Comparison of ENCODE assay signal across 8 cellular contexts in the genomic region with DNA sequence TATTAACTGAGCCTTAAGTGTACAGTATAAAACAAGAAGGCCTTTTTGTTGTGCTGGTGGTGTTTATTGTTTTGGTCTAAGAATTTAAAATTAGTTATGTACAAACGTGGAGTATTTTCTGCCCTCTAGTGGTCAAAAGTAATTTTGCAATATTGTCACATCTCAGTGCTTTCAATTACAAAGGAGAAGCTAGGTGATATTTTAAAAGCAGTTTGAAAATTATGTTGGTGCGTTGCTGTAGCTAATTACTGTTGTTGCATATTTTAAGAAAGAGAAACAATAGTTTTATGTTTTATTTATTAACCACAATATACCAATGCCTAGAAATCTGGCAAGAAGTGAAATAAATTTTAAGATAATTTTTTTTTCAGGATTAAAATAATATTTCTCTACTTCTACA. TPM values are rescaled to one million over a fixed set of nuclear protein-coding genes. Genes with fewer than 3 reads are reported as not detected.
DNase-seq lines count a peak whose midpoint lies in the region; ATAC-seq, FAIRE-seq and TF ChIP-seq lines count a peak whose summit lies in the region.

No MANE protein-coding gene starts in this region.

- no peak overlapping the region for H2AFZ ChIP-seq in HepG2 (ENCODE audit: low read length)

- peaks cover 0 to 19% of the 10 kb centered on the region in 2 experiments; a peak in 3 of 5 replicates for H3K27me3 ChIP-seq in HepG2 (ENCODE audit: control insufficient read depth in 1 of 2, insufficient read depth in 2 of 2, low read length in 2 of 2)

- peak; percentile 41 to 52 for DNase-seq in AML-193 (lab: John Stamatoyannopoulos, UW)
- peak; percentile 73 for DNase-seq in NCI-H2227 (lab: John Stamatoyannopoulos, UW; ENCODE audit: unreplicated experiment)
- peak; percentile 39 for DNase-seq in HepG2 (ENCODE audit: low spot score)
- no peak for DNase-seq in activated gamma-delta T cell treated with Interleukin-2 at 50 U/mL for 16 hours
- DNase-seq in COLO668 (lab: John Stamatoyannopoulos, UW; ENCODE audit: unreplicated experiment), result no peak
- no peak for DNase-seq in NK-92 (lab: John Stamatoyannopoulos, UW; ENCODE audit: unreplicated experiment)

- WGBS in HepG2 (ENCODE audit: low lambda C conversion rate), result 0% methylated on average over 2 of the region's 2 CpGs

- TF ChIP-seq CTCF in brain (conservative IDR thresholded peaks at IDR 0.05) (peak; percentile 69 to 83), HepG2 (CRISPR knock-in tag; IDR thresholded peaks at IDR 0.05) (peak; percentile 58)

- H3K4me2 ChIP-seq in HepG2 (ENCODE audit: low read depth, low read length), result no peak overlapping the region

- peaks cover 9% of the 10 kb centered on the region for H3K27me3 Mint-ChIP-seq in brain

- no peaks in the 10 kb centered on the region for H3K36me3 ChIP-seq in HepG2 (replicated peaks in 1 of 2; ENCODE audit: control insufficient read depth in 1 of 2, insufficient read depth in 2 of 2, low read length in 2 of 2)

- no peaks in the 10 kb centered on the region for H3K9me3 ChIP-seq in HepG2 (ENCODE audit: low read length)

- no peaks in the 10 kb centered on the region for H3K4me1 ChIP-seq in HepG2 (ENCODE audit: insufficient read depth, low read length)

- H3K36me3 Mint-ChIP-seq in brain, result no peaks in the 10 kb centered on the region

- no peak overlapping the region for H3K27ac Mint-ChIP-seq in brain

- H4K20me1 ChIP-seq in HepG2 (ENCODE audit: insufficient read depth, low read length), result no peaks in the 10 kb centered on the region

- no peak for TF ChIP-seq EP300 in HepG2 (IDR thresholded peaks at IDR 0.05; ENCODE audit: low read depth in 2 of 2, low read length in 2 of 2)
- no peak for TF ChIP-seq EP300 in HepG2 (CRISPR knock-in tag; IDR thresholded peaks at IDR 0.05; ENCODE audit: borderline replicate concordance)

- TF ChIP-seq RAD21 in HepG2 (CRISPR knock-in tag; IDR thresholded peaks at IDR 0.05), result no peak

- H3K9me3 Mint-ChIP-seq in brain, result peaks cover 0 to 3% (median 0%) of the 10 kb centered on the region in 5 experiments

- in situ Hi-C loops in HepG2 (cut with HindIII; ENCODE audit: extremely low pct_ligation_motif_present, low pct_unique_long_range_greater_than_20kb), result no loop called here

- H3K27ac ChIP-seq in HepG2 (ENCODE audit: extremely low read length, insufficient read depth, low read length), result no peak overlapping the region

- no TSS peak for BruUV-seq in HepG2 (replicated peaks; lab: Mats Ljungman, UMichigan)

- H3K4me1 Mint-ChIP-seq in brain, result peaks cover 12% of the 10 kb centered on the region

- no peaks in the 10 kb centered on the region for H3K79me2 ChIP-seq in HepG2 (ENCODE audit: insufficient read depth, low read length)

- H3K4me3 Mint-ChIP-seq in brain, result no peak overlapping the region

- intact Hi-C loops in HepG2 (cut with micrococcal nuclease; ENCODE audit: unreplicated experiment), result loop anchor here (1.0 kb wide), 1 partner anchor 37 kb away; a partner anchor contains a TSS

- no peak overlapping the region for H3K4me3 ChIP-seq in HepG2 (replicated peaks in 1 of 3; ENCODE audit: insufficient read depth in 1 of 3, low read depth in 2 of 3, low read length in 3 of 3)

- FAIRE-seq in HepG2 (lab: Jason Lieb, UNC), result no peak

- TF ChIP-seq POLR2A in HepG2 (IDR thresholded peaks at IDR 0.05; ENCODE audit: insufficient read depth in 1 of 2, low read depth in 2 of 2, low read length in 2 of 2), result no peak

- ATAC-seq in GM21526 (IDR thresholded peaks at IDR 0.05; ENCODE audit: low FRiP score, unreplicated experiment) (peak; percentile 56), HepG2 (no peak)

- CTCF ChIA-PET in HepG2 (lab: Yijun Ruan, JAX; ENCODE audit: low intra/inter-chr PET ratio, low total read pairs), result interaction anchor here (0.6 to 1.3 kb wide), 2 partner anchors 37 to 173 kb away, joined by 3 to 6 read pairs; a partner anchor contains a TSS

- no peak overlapping the region for H3K9ac ChIP-seq in HepG2 (ENCODE audit: insufficient read depth, low read depth, low read length)

- POLR2A ChIA-PET in HepG2 (lab: Yijun Ruan, JAX), result no interaction called here

TF ChIP-seq in HepG2, 621 proteins besides CTCF, POLR2A, EP300 and RAD21 (continues in another document):
- TF ChIP-seq FOXK1 (CRISPR knock-in tag; IDR thresholded peaks at IDR 0.05; ENCODE audit: borderline replicate concordance, low read depth), result no peak
- TF ChIP-seq FOXA1 (IDR thresholded peaks at IDR 0.05), result no peak
- peak; percentile 11; the same call in 1 of the 2 replicates for TF ChIP-seq FOXA1 (CRISPR knock-in tag; IDR thresholded peaks at IDR 0.05)
- no peak for TF ChIP-seq ZNF367 (CRISPR knock-in tag; IDR thresholded peaks at IDR 0.05; ENCODE audit: borderline replicate concordance)
- no peak for TF ChIP-seq SMARCE1 (IDR thresholded peaks at IDR 0.05; ENCODE audit: borderline replicate concordance)
- TF ChIP-seq, protein P1, sequence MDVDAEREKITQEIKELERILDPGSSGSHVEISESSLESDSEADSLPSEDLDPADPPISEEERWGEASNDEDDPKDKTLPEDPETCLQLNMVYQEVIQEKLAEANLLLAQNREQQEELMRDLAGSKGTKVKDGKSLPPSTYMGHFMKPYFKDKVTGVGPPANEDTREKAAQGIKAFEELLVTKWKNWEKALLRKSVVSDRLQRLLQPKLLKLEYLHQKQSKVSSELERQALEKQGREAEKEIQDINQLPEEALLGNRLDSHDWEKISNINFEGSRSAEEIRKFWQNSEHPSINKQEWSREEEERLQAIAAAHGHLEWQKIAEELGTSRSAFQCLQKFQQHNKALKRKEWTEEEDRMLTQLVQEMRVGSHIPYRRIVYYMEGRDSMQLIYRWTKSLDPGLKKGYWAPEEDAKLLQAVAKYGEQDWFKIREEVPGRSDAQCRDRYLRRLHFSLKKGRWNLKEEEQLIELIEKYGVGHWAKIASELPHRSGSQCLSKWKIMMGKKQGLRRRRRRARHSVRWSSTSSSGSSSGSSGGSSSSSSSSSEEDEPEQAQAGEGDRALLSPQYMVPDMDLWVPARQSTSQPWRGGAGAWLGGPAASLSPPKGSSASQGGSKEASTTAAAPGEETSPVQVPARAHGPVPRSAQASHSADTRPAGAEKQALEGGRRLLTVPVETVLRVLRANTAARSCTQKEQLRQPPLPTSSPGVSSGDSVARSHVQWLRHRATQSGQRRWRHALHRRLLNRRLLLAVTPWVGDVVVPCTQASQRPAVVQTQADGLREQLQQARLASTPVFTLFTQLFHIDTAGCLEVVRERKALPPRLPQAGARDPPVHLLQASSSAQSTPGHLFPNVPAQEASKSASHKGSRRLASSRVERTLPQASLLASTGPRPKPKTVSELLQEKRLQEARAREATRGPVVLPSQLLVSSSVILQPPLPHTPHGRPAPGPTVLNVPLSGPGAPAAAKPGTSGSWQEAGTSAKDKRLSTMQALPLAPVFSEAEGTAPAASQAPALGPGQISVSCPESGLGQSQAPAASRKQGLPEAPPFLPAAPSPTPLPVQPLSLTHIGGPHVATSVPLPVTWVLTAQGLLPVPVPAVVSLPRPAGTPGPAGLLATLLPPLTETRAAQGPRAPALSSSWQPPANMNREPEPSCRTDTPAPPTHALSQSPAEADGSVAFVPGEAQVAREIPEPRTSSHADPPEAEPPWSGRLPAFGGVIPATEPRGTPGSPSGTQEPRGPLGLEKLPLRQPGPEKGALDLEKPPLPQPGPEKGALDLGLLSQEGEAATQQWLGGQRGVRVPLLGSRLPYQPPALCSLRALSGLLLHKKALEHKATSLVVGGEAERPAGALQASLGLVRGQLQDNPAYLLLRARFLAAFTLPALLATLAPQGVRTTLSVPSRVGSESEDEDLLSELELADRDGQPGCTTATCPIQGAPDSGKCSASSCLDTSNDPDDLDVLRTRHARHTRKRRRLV (CRISPR knock-in tag; IDR thresholded peaks at IDR 0.05), result no peak

RNA-seq across cellular contexts. Expression of gene NPVF, which starts 11.4 kb away (rescaled TPM):
- polyA plus RNA-seq in brain (ENCODE audit: insufficient read depth, low read depth, low replicate concordance), result not detected
- not detected in 2 replicates for total RNA-seq in HepG2 (2016; rRNA removed; fragmentation: Illumina TruSeq; extraction: Trizol)
- total RNA-seq in HepG2 (2016; cell fraction: cytosol; rRNA removed; fragmentation: Illumina TruSeq; extraction: Trizol; ENCODE audit: low read depth), result not detected in 2 replicates
- total RNA-seq in HepG2 (2016; cell fraction: insoluble cytoplasmic fraction; rRNA removed; fragmentation: Illumina TruSeq; extraction: Trizol), result not detected in 2 replicates
- not detected in 2 replicates for total RNA-seq in HepG2 (2016; cell fraction: membrane; rRNA removed; fragmentation: Illumina TruSeq; extraction: Trizol)
- not detected in 2 replicates for total RNA-seq in HepG2 (2016; cell fraction: nucleus; rRNA removed; fragmentation: Illumina TruSeq; extraction: Trizol)
- not detected in 2 replicates for polyA plus RNA-seq in HepG2 (2011; rRNA removed)
- not detected in 2 replicates for polyA plus RNA-seq in HepG2 (2011; cell fraction: cytosol; rRNA removed)
- not detected in 2 replicates for polyA plus RNA-seq in HepG2 (2011; cell fraction: nucleus; rRNA removed)
- not detected in 2 replicates for polyA plus RNA-seq in HepG2 (2012)
- polyA plus RNA-seq in HepG2 (2016; cell fraction: cytosol; fragmentation: Illumina TruSeq; extraction: Trizol; ENCODE audit: low read depth), result not detected in 2 replicates
- not detected in 2 replicates for polyA plus RNA-seq in HepG2 (2016; cell fraction: insoluble cytoplasmic fraction; fragmentation: Illumina TruSeq; extraction: Trizol; ENCODE audit: low read depth)
- polyA plus RNA-seq in HepG2 (2016; cell fraction: membrane; fragmentation: Illumina TruSeq; extraction: Trizol; ENCODE audit: low read depth), result not detected in 2 replicates
- not detected in 2 replicates for polyA plus RNA-seq in HepG2 (2016; cell fraction: nucleus; fragmentation: Illumina TruSeq; extraction: Trizol; ENCODE audit: insufficient read depth, low read depth)
- not detected in 2 replicates for polyA minus RNA-seq in HepG2 (2011; rRNA and poly(A)+ RNA removed; ENCODE audit: low replicate concordance)
- not detected in 2 replicates for polyA minus RNA-seq in HepG2 (2011; cell fraction: cytosol; rRNA and poly(A)+ RNA removed)
- polyA minus RNA-seq in HepG2 (2011; cell fraction: nucleus; rRNA and poly(A)+ RNA removed), result not detected in 2 replicates

Comparison
In these comparisons a context has a peak if more than half of its experiments do, and no peak if none do; other contexts are left out.
1. DNase-seq: peak in AML-193 (2 of 2), NCI-H2227 (single experiment) and HepG2 (single experiment); none in activated gamma-delta T cell treated with Interleukin-2 at 50 U/mL for 16 hours (single experiment), COLO668 (single experiment) and NK-92 (single experiment).